Comparison of ENCODE assay signal across 1 cellular context in the genomic region with DNA sequence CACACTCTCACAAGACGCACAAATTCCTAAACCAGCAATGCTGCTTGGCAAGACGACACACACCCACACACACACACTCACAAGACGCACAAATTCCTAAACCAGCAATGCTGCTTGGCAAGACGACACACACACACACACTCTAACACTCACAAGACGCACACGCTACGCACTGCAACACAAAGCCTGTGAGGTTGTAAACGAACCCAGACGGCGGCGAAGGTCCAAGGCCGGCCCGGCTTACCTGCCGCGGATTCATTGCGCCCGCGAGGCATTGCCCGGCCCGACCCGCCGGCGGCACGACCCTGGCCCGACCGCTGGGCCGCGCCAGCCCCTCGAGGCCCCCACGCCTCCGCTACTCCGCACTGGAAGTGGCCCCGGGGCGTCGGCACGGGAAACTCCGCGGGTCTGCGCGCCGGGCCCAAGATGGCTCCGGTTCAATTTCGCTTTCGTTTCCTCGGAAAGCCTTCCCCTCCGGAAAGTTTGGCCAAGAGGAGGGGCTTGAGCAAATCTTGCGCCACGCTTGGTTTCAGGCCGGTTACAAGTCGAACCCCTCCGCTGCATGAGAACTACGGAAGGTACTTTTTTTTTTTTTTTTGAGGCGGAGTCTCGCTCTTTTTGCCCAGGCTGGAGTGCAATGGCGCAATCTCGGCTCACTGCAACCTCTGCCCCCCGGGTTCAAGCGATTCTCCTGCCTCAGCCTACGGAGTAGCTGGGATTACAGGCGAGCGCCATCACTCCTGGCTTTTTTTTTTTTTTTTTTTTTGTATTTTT.
TF ChIP-seq lines count a peak whose summit lies in the region.

Gene ADAR, minus strand, starts transcription at position 439 of the 774 bp plus-strand sequence. Its CDS starts 180 bp downstream, at position 259.

TF ChIP-seq in H1, 55 proteins besides CTCF, POLR2A, EP300 and RAD21 (continued from another document):
- TF ChIP-seq, protein P1, sequence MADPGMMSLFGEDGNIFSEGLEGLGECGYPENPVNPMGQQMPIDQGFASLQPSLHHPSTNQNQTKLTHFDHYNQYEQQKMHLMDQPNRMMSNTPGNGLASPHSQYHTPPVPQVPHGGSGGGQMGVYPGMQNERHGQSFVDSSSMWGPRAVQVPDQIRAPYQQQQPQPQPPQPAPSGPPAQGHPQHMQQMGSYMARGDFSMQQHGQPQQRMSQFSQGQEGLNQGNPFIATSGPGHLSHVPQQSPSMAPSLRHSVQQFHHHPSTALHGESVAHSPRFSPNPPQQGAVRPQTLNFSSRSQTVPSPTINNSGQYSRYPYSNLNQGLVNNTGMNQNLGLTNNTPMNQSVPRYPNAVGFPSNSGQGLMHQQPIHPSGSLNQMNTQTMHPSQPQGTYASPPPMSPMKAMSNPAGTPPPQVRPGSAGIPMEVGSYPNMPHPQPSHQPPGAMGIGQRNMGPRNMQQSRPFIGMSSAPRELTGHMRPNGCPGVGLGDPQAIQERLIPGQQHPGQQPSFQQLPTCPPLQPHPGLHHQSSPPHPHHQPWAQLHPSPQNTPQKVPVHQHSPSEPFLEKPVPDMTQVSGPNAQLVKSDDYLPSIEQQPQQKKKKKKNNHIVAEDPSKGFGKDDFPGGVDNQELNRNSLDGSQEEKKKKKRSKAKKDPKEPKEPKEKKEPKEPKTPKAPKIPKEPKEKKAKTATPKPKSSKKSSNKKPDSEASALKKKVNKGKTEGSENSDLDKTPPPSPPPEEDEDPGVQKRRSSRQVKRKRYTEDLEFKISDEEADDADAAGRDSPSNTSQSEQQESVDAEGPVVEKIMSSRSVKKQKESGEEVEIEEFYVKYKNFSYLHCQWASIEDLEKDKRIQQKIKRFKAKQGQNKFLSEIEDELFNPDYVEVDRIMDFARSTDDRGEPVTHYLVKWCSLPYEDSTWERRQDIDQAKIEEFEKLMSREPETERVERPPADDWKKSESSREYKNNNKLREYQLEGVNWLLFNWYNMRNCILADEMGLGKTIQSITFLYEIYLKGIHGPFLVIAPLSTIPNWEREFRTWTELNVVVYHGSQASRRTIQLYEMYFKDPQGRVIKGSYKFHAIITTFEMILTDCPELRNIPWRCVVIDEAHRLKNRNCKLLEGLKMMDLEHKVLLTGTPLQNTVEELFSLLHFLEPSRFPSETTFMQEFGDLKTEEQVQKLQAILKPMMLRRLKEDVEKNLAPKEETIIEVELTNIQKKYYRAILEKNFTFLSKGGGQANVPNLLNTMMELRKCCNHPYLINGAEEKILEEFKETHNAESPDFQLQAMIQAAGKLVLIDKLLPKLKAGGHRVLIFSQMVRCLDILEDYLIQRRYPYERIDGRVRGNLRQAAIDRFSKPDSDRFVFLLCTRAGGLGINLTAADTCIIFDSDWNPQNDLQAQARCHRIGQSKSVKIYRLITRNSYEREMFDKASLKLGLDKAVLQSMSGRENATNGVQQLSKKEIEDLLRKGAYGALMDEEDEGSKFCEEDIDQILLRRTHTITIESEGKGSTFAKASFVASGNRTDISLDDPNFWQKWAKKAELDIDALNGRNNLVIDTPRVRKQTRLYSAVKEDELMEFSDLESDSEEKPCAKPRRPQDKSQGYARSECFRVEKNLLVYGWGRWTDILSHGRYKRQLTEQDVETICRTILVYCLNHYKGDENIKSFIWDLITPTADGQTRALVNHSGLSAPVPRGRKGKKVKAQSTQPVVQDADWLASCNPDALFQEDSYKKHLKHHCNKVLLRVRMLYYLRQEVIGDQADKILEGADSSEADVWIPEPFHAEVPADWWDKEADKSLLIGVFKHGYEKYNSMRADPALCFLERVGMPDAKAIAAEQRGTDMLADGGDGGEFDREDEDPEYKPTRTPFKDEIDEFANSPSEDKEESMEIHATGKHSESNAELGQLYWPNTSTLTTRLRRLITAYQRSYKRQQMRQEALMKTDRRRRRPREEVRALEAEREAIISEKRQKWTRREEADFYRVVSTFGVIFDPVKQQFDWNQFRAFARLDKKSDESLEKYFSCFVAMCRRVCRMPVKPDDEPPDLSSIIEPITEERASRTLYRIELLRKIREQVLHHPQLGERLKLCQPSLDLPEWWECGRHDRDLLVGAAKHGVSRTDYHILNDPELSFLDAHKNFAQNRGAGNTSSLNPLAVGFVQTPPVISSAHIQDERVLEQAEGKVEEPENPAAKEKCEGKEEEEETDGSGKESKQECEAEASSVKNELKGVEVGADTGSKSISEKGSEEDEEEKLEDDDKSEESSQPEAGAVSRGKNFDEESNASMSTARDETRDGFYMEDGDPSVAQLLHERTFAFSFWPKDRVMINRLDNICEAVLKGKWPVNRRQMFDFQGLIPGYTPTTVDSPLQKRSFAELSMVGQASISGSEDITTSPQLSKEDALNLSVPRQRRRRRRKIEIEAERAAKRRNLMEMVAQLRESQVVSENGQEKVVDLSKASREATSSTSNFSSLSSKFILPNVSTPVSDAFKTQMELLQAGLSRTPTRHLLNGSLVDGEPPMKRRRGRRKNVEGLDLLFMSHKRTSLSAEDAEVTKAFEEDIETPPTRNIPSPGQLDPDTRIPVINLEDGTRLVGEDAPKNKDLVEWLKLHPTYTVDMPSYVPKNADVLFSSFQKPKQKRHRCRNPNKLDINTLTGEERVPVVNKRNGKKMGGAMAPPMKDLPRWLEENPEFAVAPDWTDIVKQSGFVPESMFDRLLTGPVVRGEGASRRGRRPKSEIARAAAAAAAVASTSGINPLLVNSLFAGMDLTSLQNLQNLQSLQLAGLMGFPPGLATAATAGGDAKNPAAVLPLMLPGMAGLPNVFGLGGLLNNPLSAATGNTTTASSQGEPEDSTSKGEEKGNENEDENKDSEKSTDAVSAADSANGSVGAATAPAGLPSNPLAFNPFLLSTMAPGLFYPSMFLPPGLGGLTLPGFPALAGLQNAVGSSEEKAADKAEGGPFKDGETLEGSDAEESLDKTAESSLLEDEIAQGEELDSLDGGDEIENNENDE (IDR thresholded peaks at IDR 0.05; ENCODE audit: insufficient replicate concordance, low read length) = peak; percentile 8
- TF ChIP-seq POU5F1 (IDR thresholded peaks at IDR 0.05; ENCODE audit: low read depth, low read length) (no peak), SP2 (IDR thresholded peaks at IDR 0.05; ENCODE audit: low read length) (no peak), SAP30 (IDR thresholded peaks at IDR 0.05; ENCODE audit: insufficient read depth, insufficient replicate concordance, low read length) (no peak), TAF7 (optimal IDR thresholded peaks at IDR 0.05; ENCODE audit: borderline replicate concordance, low read depth, low read length) (peak; percentile 47), RXRA (IDR thresholded peaks at IDR 0.05; ENCODE audit: insufficient read depth, low read depth, low read length) (no peak), ZNF274 (IDR thresholded peaks at IDR 0.05; ENCODE audit: borderline replicate concordance, extremely low read depth, low read length) (no peak), KDM4A (IDR thresholded peaks at IDR 0.05; ENCODE audit: low read depth, low read length, severe bottlenecking) (no peak), TAF1 (IDR thresholded peaks at IDR 0.05; ENCODE audit: low read depth, low read length) (peak; percentile 64; the same call in 1 of the 2 replicates), EZH2 (IDR thresholded peaks at IDR 0.05; ENCODE audit: low read depth, low read length, severe bottlenecking) (no peak), EGR1 (IDR thresholded peaks at IDR 0.05; ENCODE audit: borderline replicate concordance, low read depth, low read length) (no peak), JUND (IDR thresholded peaks at IDR 0.05; ENCODE audit: low read length) (no peak), RNF2 (IDR thresholded peaks at IDR 0.05; ENCODE audit: borderline replicate concordance, low read depth, low read length, missing control alignments, poor library complexity, severe bottlenecking) (no peak), SP4 (IDR thresholded peaks at IDR 0.05; ENCODE audit: low read length) (peak; percentile 17; the same call in 1 of the 2 replicates), E2F6 (IDR thresholded peaks at IDR 0.05) (no peak), GTF2F1 (IDR thresholded peaks at IDR 0.05; ENCODE audit: borderline replicate concordance, low read depth, low read length) (peak; percentile 56; the same call in 1 of the 2 replicates), BRCA1 (IDR thresholded peaks at IDR 0.05; ENCODE audit: low read depth, low read length) (no peak), TBP (IDR thresholded peaks at IDR 0.05; ENCODE audit: low read depth, low read length) (peak; percentile 29; the same call in 1 of the 2 replicates), SP1 (IDR thresholded peaks at IDR 0.05; ENCODE audit: low read depth, low read length) (0 out of 2 replicates have a peak, but pooled peaks have one; percentile 38), SIRT6 (IDR thresholded peaks at IDR 0.05; ENCODE audit: low read length) (no peak), CBX5 (IDR thresholded peaks at IDR 0.05; ENCODE audit: low read depth, low read length) (no peak), BACH1 (IDR thresholded peaks at IDR 0.05; ENCODE audit: low read length) (no peak), MAX (IDR thresholded peaks at IDR 0.05) (peak; percentile 60; the same call in 1 of the 2 replicates), SRF (IDR thresholded peaks at IDR 0.05; ENCODE audit: low read depth, low read length) (no peak), RBBP5 (IDR thresholded peaks at IDR 0.05; ENCODE audit: borderline replicate concordance, low read depth, low read length) (no peak), POLR2AphosphoS5 (IDR thresholded peaks at IDR 0.05; ENCODE audit: low read depth, low read length) (peak; percentile 92), CEBPB (IDR thresholded peaks at IDR 0.05; ENCODE audit: low read depth, low read length) (peak; percentile 26; the same call in 1 of the 2 replicates), FOSL1 (IDR thresholded peaks at IDR 0.05; ENCODE audit: insufficient read depth, low read depth, low read length) (no peak), NRF1 (IDR thresholded peaks at IDR 0.05; ENCODE audit: low read depth, low read length) (no peak), ASH2L (IDR thresholded peaks at IDR 0.05; ENCODE audit: low read length) (peak; percentile 86), SIX5 (IDR thresholded peaks at IDR 0.05; ENCODE audit: low read depth, low read length) (no peak), CHD2 (IDR thresholded peaks at IDR 0.05; ENCODE audit: low read length) (peak; percentile 50), PHF8 (conservative IDR thresholded peaks at IDR 0.05; ENCODE audit: low read depth, low read length) (peak; percentile 71), YY1 (IDR thresholded peaks at IDR 0.05; ENCODE audit: low read depth, low read length) (peak; percentile 79), TEAD4 (IDR thresholded peaks at IDR 0.05; ENCODE audit: low read depth, low read length) (peak; percentile 70), CHD1 (IDR thresholded peaks at IDR 0.05; ENCODE audit: low read depth, low read length) (no peak; the same call in 1 of the 2 replicates), CREB1 (IDR thresholded peaks at IDR 0.05) (peak; percentile 40; the same call in 1 of the 2 replicates)
- TF ChIP-seq, protein P2, sequence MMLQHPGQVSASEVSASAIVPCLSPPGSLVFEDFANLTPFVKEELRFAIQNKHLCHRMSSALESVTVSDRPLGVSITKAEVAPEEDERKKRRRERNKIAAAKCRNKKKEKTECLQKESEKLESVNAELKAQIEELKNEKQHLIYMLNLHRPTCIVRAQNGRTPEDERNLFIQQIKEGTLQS (IDR thresholded peaks at IDR 0.05; ENCODE audit: insufficient read depth, low read depth, low read length) = no peak
